8 cellular contexts compared by ENCODE assay signal in genomic region chrX:101658661-101659477, GRCh38. TPM values are rescaled to one million over a fixed set of nuclear protein-coding genes. Genes with fewer than 3 reads are reported as not detected.
A peak's percentile ranks its signal among the peaks of the same experiment; 100 is the strongest.
DNase-seq lines count a peak whose midpoint lies in the region; ATAC-seq and TF ChIP-seq lines count a peak whose summit lies in the region.

No MANE protein-coding gene starts in this region.

- peak overlapping the region; percentile 55 for H2AFZ ChIP-seq in fibroblast of lung (ENCODE audit: low read length)

- peaks cover 0 to 10% of the 10 kb centered on the region in 2 donors for H3K4me1 Mint-ChIP-seq in natural killer cell treated with Interleukin-12 subunit alpha and Interleukin-12 subunit beta and Interleukin-15 and Interleukin-18, amount 100 ng/mL, for 72 hours (ENCODE audit: low read depth in 2 of 2)
- H3K4me1 Mint-ChIP-seq in stimulated activated naive CD8-positive, alpha-beta T cell treated with anti-CD3 and anti-CD28 coated beads, Interleukin-15, amount 100 ng/mL, for 72 hours: peaks cover 13% of the 10 kb centered on the region

- H3K27me3 Mint-ChIP-seq in natural killer cell treated with Interleukin-12 subunit alpha and Interleukin-12 subunit beta and Interleukin-15 and Interleukin-18, amount 100 ng/mL, for 72 hours: peaks cover 13 to 26% of the 10 kb centered on the region in 2 donors
- no peaks in the 10 kb centered on the region for H3K27me3 Mint-ChIP-seq in stimulated activated naive CD8-positive, alpha-beta T cell treated with anti-CD3 and anti-CD28 coated beads, Interleukin-15, amount 100 ng/mL, for 72 hours

- no peak overlapping the region for H3K27ac ChIP-seq in fibroblast of lung (ENCODE audit: insufficient read depth, low read length)

- H3K9me3 ChIP-seq in fibroblast of lung (ENCODE audit: control insufficient read depth, insufficient read depth, low read depth, low read length): no peaks in the 10 kb centered on the region

- peak overlapping the region; percentile 40 for H3K4me2 ChIP-seq in fibroblast of lung (ENCODE audit: extremely low read depth, insufficient read depth, low read length)

- peak overlapping the region; percentile 46 for H3K9ac ChIP-seq in fibroblast of lung (ENCODE audit: insufficient read depth, low read length)

- no peaks in the 10 kb centered on the region for H3K9me3 Mint-ChIP-seq in natural killer cell treated with Interleukin-12 subunit alpha and Interleukin-12 subunit beta and Interleukin-15 and Interleukin-18, amount 100 ng/mL, for 72 hours
- H3K9me3 Mint-ChIP-seq in stimulated activated naive CD8-positive, alpha-beta T cell treated with anti-CD3 and anti-CD28 coated beads, Interleukin-15, amount 100 ng/mL, for 72 hours: no peaks in the 10 kb centered on the region

- DNase-seq in GM10248 (ENCODE audit: extremely low spot score) (peak; percentile 67), NCI-H748 treated with DMSO at 0.1 percent for 48 hours (lab: John Stamatoyannopoulos, UW) (peak; percentile 32), activated T-helper 1 cell treated with Interleukin-2 at 50 U/mL for 16 hours (ENCODE audit: low read depth) (peak; percentile 27), fibroblast of lung (ENCODE audit: low read depth in 2 of 2) (peak; percentile 40 to 48), LoVo (ENCODE audit: low spot score) (no peak)
- DNase-seq in natural killer cell treated with Interleukin-12 subunit alpha and Interleukin-12 subunit beta and Interleukin-15 and Interleukin-18, amount 100 ng/mL, for 72 hours (ENCODE audit: low spot score): no peak
- DNase-seq in stimulated activated naive CD8-positive, alpha-beta T cell treated with anti-CD3 and anti-CD28 coated beads, Interleukin-15, amount 100 ng/mL, for 72 hours: peak; percentile 16 to 36

- POLR2A ChIA-PET in GM10248 (lab: Yijun Ruan, JAX): interaction anchor here (0.6 kb wide), 1 partner anchor 15 kb away, joined by 3 read pairs; no protein-coding TSS in a partner anchor

- peak; percentile 58 for ATAC-seq in HG02943 (IDR thresholded peaks at IDR 0.05; ENCODE audit: low read depth, unreplicated experiment)
- peak; percentile 54 to 67 for ATAC-seq in natural killer cell treated with Interleukin-12 subunit alpha and Interleukin-12 subunit beta and Interleukin-15 and Interleukin-18, amount 100 ng/mL, for 72 hours
- peak; percentile 75 for ATAC-seq in stimulated activated naive CD8-positive, alpha-beta T cell treated with anti-CD3 and anti-CD28 coated beads, Interleukin-15, amount 100 ng/mL, for 72 hours

- no peaks in the 10 kb centered on the region for H4K20me1 ChIP-seq in fibroblast of lung (ENCODE audit: control insufficient read depth, extremely low read depth, insufficient read depth, low read length)

- TF ChIP-seq CTCF in GM10248 (IDR thresholded peaks at IDR 0.05; ENCODE audit: control extremely low read depth, extremely low read depth, low read depth, missing control alignments) (no peak), fibroblast of lung (conservative IDR thresholded peaks at IDR 0.05 in 1 of 2, IDR thresholded peaks at IDR 0.05 in 1 of 2; ENCODE audit: low read depth in 1 of 2, low read length in 2 of 2) (no peak)

- no peaks in the 10 kb centered on the region for H3K36me3 Mint-ChIP-seq in natural killer cell treated with Interleukin-12 subunit alpha and Interleukin-12 subunit beta and Interleukin-15 and Interleukin-18, amount 100 ng/mL, for 72 hours

- H3K4me3 Mint-ChIP-seq in natural killer cell treated with Interleukin-12 subunit alpha and Interleukin-12 subunit beta and Interleukin-15 and Interleukin-18, amount 100 ng/mL, for 72 hours: peak overlapping the region; percentile 74
- H3K4me3 Mint-ChIP-seq in stimulated activated naive CD8-positive, alpha-beta T cell treated with anti-CD3 and anti-CD28 coated beads, Interleukin-15, amount 100 ng/mL, for 72 hours: peak overlapping the region; percentile 87 to 90

- H3K36me3 ChIP-seq in fibroblast of lung (ENCODE audit: control insufficient read depth, insufficient read depth, low read length): peaks cover 3% of the 10 kb centered on the region

- H3K4me3 ChIP-seq in fibroblast of lung (replicated peaks in 1 of 4; ENCODE audit: control extremely low read depth in 1 of 4, insufficient read depth in 1 of 4, low read depth in 3 of 4, low read length in 4 of 4): peak overlapping the region; percentile 58 to 67 (median 66)

- CTCF ChIA-PET in GM10248 (lab: Yijun Ruan, JAX): interaction anchor here (0.7 to 1.7 kb wide), 2 partner anchors 10 to 12 kb away, joined by 3 read pairs; no protein-coding TSS in a partner anchor

- no peak overlapping the region for H3K27ac Mint-ChIP-seq in natural killer cell treated with Interleukin-12 subunit alpha and Interleukin-12 subunit beta and Interleukin-15 and Interleukin-18, amount 100 ng/mL, for 72 hours
- no peak overlapping the region for H3K27ac Mint-ChIP-seq in stimulated activated naive CD8-positive, alpha-beta T cell treated with anti-CD3 and anti-CD28 coated beads, Interleukin-15, amount 100 ng/mL, for 72 hours

- H3K4me1 ChIP-seq in fibroblast of lung (ENCODE audit: control insufficient read depth, extremely low read depth, insufficient read depth, low read length): no peaks in the 10 kb centered on the region

- H3K27me3 ChIP-seq in fibroblast of lung (ENCODE audit: control insufficient read depth, insufficient read depth, low read length): no peaks in the 10 kb centered on the region

- no peaks in the 10 kb centered on the region for H3K79me2 ChIP-seq in fibroblast of lung (ENCODE audit: control insufficient read depth, insufficient read depth, low read length)

RNA-seq across cellular contexts. Expression of gene ARMCX2, which starts 0.8 kb away (rescaled TPM):
- 73.7 and 107 TPM in 2 replicates for total RNA-seq in fibroblast of lung
- 43.2 and 66.2 TPM in 2 replicates for polyA plus RNA-seq in fibroblast of lung
- polyA plus RNA-seq in fibroblast of lung (2012): 56.2 and 80.9 TPM in 2 replicates
- 39.8 and 52.9 TPM in 2 replicates for polyA minus RNA-seq in fibroblast of lung (ENCODE audit: low replicate concordance)
- 1 to 10 TPM; 4.3 to 5.7 TPM for total RNA-seq in natural killer cell treated with Interleukin-12 subunit alpha and Interleukin-12 subunit beta and Interleukin-15 and Interleukin-18, amount 100 ng/mL, for 72 hours

RNA-seq across cellular contexts. Expression of gene ARMCX3, which starts 35.9 kb away (rescaled TPM):
- 76.5 and 96.3 TPM in 2 replicates for total RNA-seq in fibroblast of lung
- 52.1 and 91.3 TPM in 2 replicates for polyA plus RNA-seq in fibroblast of lung
- 53.7 and 87.5 TPM in 2 replicates for polyA plus RNA-seq in fibroblast of lung (2012)
- 14.2 and 69.2 TPM in 2 replicates for polyA minus RNA-seq in fibroblast of lung (ENCODE audit: low replicate concordance)
- 10 to 100 TPM; 39.4 to 45.1 TPM for total RNA-seq in natural killer cell treated with Interleukin-12 subunit alpha and Interleukin-12 subunit beta and Interleukin-15 and Interleukin-18, amount 100 ng/mL, for 72 hours

RNA-seq across cellular contexts. Expression of gene ARMCX6, which starts 41.1 kb away (rescaled TPM):
- total RNA-seq in fibroblast of lung: 24.1 and 32.9 TPM in 2 replicates
- 93.4 and 94.6 TPM in 2 replicates for polyA plus RNA-seq in fibroblast of lung
- 72.7 and 78.9 TPM in 2 replicates for polyA plus RNA-seq in fibroblast of lung (2012)
- 14.0 and 19.0 TPM in 2 replicates for polyA minus RNA-seq in fibroblast of lung (ENCODE audit: low replicate concordance)
- total RNA-seq in natural killer cell treated with Interleukin-12 subunit alpha and Interleukin-12 subunit beta and Interleukin-15 and Interleukin-18, amount 100 ng/mL, for 72 hours: 10 to 100 TPM; 41.5 to 45.6 TPM

Comparison
In these comparisons a context has a peak if more than half of its experiments do, and no peak if none do; other contexts are left out.
1. DNase-seq: peak in GM10248 (single experiment), NCI-H748 treated with DMSO at 0.1 percent for 48 hours (single experiment), activated T-helper 1 cell treated with Interleukin-2 at 50 U/mL for 16 hours (single experiment), fibroblast of lung (2 of 2) and stimulated activated naive CD8-positive, alpha-beta T cell treated with anti-CD3 and anti-CD28 coated beads, Interleukin-15, amount 100 ng/mL, for 72 hours (2 of 2); none in natural killer cell treated with Interleukin-12 subunit alpha and Interleukin-12 subunit beta and Interleukin-15 and Interleukin-18, amount 100 ng/mL, for 72 hours (single experiment) and LoVo (single experiment).
2. RNA of gene ARMCX2, which starts 0.8 kb away (total RNA-seq): 73.7 to 107 TPM in fibroblast of lung; 4.3 to 5.7 TPM in natural killer cell treated with Interleukin-12 subunit alpha and Interleukin-12 subunit beta and Interleukin-15 and Interleukin-18, amount 100 ng/mL, for 72 hours; every median in the first group is over 10 times any median in the second.
3. Peak in every context shown above with its lines, with median percentiles within 50 percentile points of each other: ATAC-seq.